8 cellular contexts compared by ENCODE assay signal in genomic region chr6:40823917-40824891, GRCh38.
A peak's percentile ranks its signal among the peaks of the same experiment; 100 is the strongest.
DNase-seq lines count a peak whose midpoint lies in the region; ATAC-seq, FAIRE-seq and TF ChIP-seq lines count a peak whose summit lies in the region.
"Not testable (repeated sequence)": the region's sequence is repeated elsewhere in the genome, so short reads cannot be mapped to it uniquely, and the experiment has no call there.

No MANE protein-coding gene starts in this region.

- peak; percentile 78 to 86 for ATAC-seq in A549

- H3K4me2 ChIP-seq in A549: not testable (repeated sequence)

- CTCF ChIA-PET in A549 (lab: Yijun Ruan, JAX): interaction anchor here (0.6 to 1.7 kb wide), 2 partner anchors 11 to 374 kb away, joined by 4 read pairs; no protein-coding TSS in a partner anchor
- CTCF ChIA-PET in activated CD4-positive, alpha-beta T cell treated with anti-CD3 and anti-CD28 coated beads, Interleukin-2, amount 10 ng/mL, durations not matched to agents 7 days and 5 days (lab: Charles Lee): not testable (repeated sequence)

- not testable (repeated sequence) for TF ChIP-seq EP300 in A549 (IDR thresholded peaks at IDR 0.05)

- H3K27me3 Mint-ChIP-seq in activated CD4-positive, alpha-beta T cell treated with anti-CD3 and anti-CD28 coated beads, Interleukin-2, amount 10 ng/mL, durations not matched to agents 7 days and 5 days: peaks cover 38% of the 10 kb centered on the region
- H3K27me3 Mint-ChIP-seq in immature natural killer cell (ENCODE audit: low read depth in 3 of 3) (peaks cover 3 to 14% (median 7%) of the 10 kb centered on the region in 3 donors), progenitor cell of endocrine pancreas (peaks cover 33% of the 10 kb centered on the region)

- not testable (repeated sequence) for H3K9me3 ChIP-seq in A549; MG63; NT2/D1 (ENCODE audit: insufficient read depth, low read length)

- not testable (repeated sequence) for H3K4me1 Mint-ChIP-seq in activated CD4-positive, alpha-beta T cell treated with anti-CD3 and anti-CD28 coated beads, Interleukin-2, amount 10 ng/mL, durations not matched to agents 7 days and 5 days; immature natural killer cell; progenitor cell of endocrine pancreas (ENCODE audit: low read depth)

- not testable (repeated sequence) for H3K9ac ChIP-seq in NT2/D1 (ENCODE audit: insufficient read length, low read depth)

- H3K4me3 ChIP-seq in A549; GM12864 (ENCODE audit: low read depth, low read length); MG63; NT2/D1 (ENCODE audit: insufficient read length, low read depth); dorsolateral prefrontal cortex: not testable (repeated sequence)

- not testable (repeated sequence) for H3K36me3 Mint-ChIP-seq in activated CD4-positive, alpha-beta T cell treated with anti-CD3 and anti-CD28 coated beads, Interleukin-2, amount 10 ng/mL, durations not matched to agents 7 days and 5 days (ENCODE audit: low read depth); immature natural killer cell; progenitor cell of endocrine pancreas (ENCODE audit: insufficient read depth)

- H3K27ac ChIP-seq in A549, dorsolateral prefrontal cortex: not testable (repeated sequence)

- H3K4me1 ChIP-seq in A549; NT2/D1 (ENCODE audit: insufficient read depth, insufficient read length): not testable (repeated sequence)

- not testable (repeated sequence) for H3K36me3 ChIP-seq in MG63; NT2/D1 (ENCODE audit: insufficient read depth, insufficient read length, low read length)

- TF ChIP-seq RAD21 in A549 (conservative IDR thresholded peaks at IDR 0.05 in 1 of 2, IDR thresholded peaks at IDR 0.05 in 1 of 2): peak in 1 of 2 experiments; percentile 45; a peak in 2 of 5 replicates

- POLR2A ChIA-PET in A549 (lab: Yijun Ruan, JAX); activated CD4-positive, alpha-beta T cell treated with anti-CD3 and anti-CD28 coated beads, Interleukin-2, amount 10 ng/mL, durations not matched to agents 7 days and 5 days (lab: Charles Lee): not testable (repeated sequence)

- 33% methylated on average over 12 of the region's 12 CpGs for WGBS in A549 (ENCODE audit: missing lambda C conversion rate)

- intact Hi-C loops in dorsolateral prefrontal cortex (cut with DNase I): loop anchor here in 1 of 2 donors (10.0 kb wide), 1 partner anchor 1479 kb away; no protein-coding TSS in a partner anchor

- H3K27ac Mint-ChIP-seq in activated CD4-positive, alpha-beta T cell treated with anti-CD3 and anti-CD28 coated beads, Interleukin-2, amount 10 ng/mL, durations not matched to agents 7 days and 5 days; immature natural killer cell; progenitor cell of endocrine pancreas: not testable (repeated sequence)

- not testable (repeated sequence) for TF ChIP-seq POLR2A in A549 (IDR thresholded peaks at IDR 0.05; ENCODE audit: low read length)

- peak; percentile 34 for TF ChIP-seq CTCF in A549 (IDR thresholded peaks at IDR 0.05)
- TF ChIP-seq CTCF in GM12864 (IDR thresholded peaks at IDR 0.05; ENCODE audit: low read depth, low read length, missing control alignments): peak; percentile 53
- peak in 55 of 56 donors; percentile 31 to 68 (median 56) for TF ChIP-seq CTCF in dorsolateral prefrontal cortex (IDR thresholded peaks at IDR 0.05 in 54 of 56, conservative IDR thresholded peaks at IDR 0.05 in 2 of 56; ENCODE audit: low read depth in 1 of 56, partially characterized antibody in 56 of 56)
- TF ChIP-seq CTCF in progenitor cell of endocrine pancreas (IDR thresholded peaks at IDR 0.05; ENCODE audit: unreplicated experiment): peak; percentile 70

- H3K9me3 Mint-ChIP-seq in activated CD4-positive, alpha-beta T cell treated with anti-CD3 and anti-CD28 coated beads, Interleukin-2, amount 10 ng/mL, durations not matched to agents 7 days and 5 days; immature natural killer cell; progenitor cell of endocrine pancreas (ENCODE audit: low read depth): not testable (repeated sequence)

- FAIRE-seq in A549 (lab: Jason Lieb, UNC): not testable (repeated sequence)

- not testable (repeated sequence) for H3K4me3 Mint-ChIP-seq in activated CD4-positive, alpha-beta T cell treated with anti-CD3 and anti-CD28 coated beads, Interleukin-2, amount 10 ng/mL, durations not matched to agents 7 days and 5 days; immature natural killer cell; progenitor cell of endocrine pancreas (ENCODE audit: low read depth)

- H3K27me3 ChIP-seq in MG63; NT2/D1 (ENCODE audit: insufficient read depth, insufficient read length): not testable (repeated sequence)
- H3K27me3 ChIP-seq in dorsolateral prefrontal cortex: peaks cover 0 to 11% (median 0%) of the 10 kb centered on the region in 45 donors

- DNase-seq in A549 (ENCODE audit: low read depth in 1 of 2, low spot score in 1 of 2) (peak; percentile 33 to 75), GM12864 (ENCODE audit: low read depth) (peak; percentile 12), MG63 (peak; percentile 9), NT2/D1 (ENCODE audit: low read depth, low spot score) (peak; percentile 63), immature natural killer cell (peak; percentile 55 to 62 (median 57)), progenitor cell of endocrine pancreas (ENCODE audit: low spot score, unreplicated experiment) (peak; percentile 49)
- DNase-seq in activated CD4-positive, alpha-beta T cell treated with anti-CD3 and anti-CD28 coated beads, Interleukin-2, amount 10 ng/mL, durations not matched to agents 7 days and 5 days: peak; percentile 64
- DNase-seq in dorsolateral prefrontal cortex: not testable (repeated sequence)

TF ChIP-seq in A549, 52 proteins besides CTCF, POLR2A, EP300 and RAD21:
- peak; percentile 25; the same call in 2 of the 3 replicates for TF ChIP-seq SMC3 (IDR thresholded peaks at IDR 0.05)
